ENCODE assay signal across 8 cellular contexts in the genomic region with DNA sequence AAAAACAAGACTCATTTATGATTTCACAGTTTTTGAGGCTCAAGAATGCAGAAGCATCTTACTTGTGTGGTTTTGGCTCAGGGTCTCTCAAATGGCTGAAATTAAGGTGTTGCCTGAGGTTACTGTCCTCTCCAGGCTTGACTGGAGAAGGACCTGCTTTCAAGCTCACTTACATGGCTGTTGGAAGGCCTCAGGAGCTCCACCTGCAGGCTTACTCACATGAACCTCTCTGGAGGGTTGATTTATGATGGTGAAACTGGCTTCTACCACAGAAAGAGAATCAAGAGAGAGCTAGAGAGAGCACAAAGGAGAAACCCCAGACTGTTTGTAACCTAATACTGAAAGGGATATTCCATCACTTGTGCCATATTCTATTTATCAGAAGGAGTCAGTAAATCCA. TPM values are rescaled to one million over a fixed set of nuclear protein-coding genes. Genes with fewer than 3 reads are reported as not detected.
DNase-seq lines count a peak whose midpoint lies in the region; ATAC-seq lines count a peak whose summit lies in the region.

No MANE protein-coding gene starts in this region.

- no peak overlapping the region for H3K4me3 ChIP-seq in aorta (ENCODE audit: low read length in 2 of 2)

- no peak overlapping the region for H3K27ac ChIP-seq in aorta (ENCODE audit: low read depth in 1 of 2, low read length in 2 of 2)

- no peaks in the 10 kb centered on the region for H3K9me3 ChIP-seq in aorta (ENCODE audit: control insufficient read depth, low read length)

- peak; percentile 61 for ATAC-seq in GM21529 (IDR thresholded peaks at IDR 0.05; ENCODE audit: unreplicated experiment)
- ATAC-seq in esophagus mucosa = peak; percentile 47
- ATAC-seq in HG03039 (IDR thresholded peaks at IDR 0.05; ENCODE audit: unreplicated experiment) = no peak
- no peak for ATAC-seq in aorta (ENCODE audit: low FRiP score)

- no peaks in the 10 kb centered on the region for H3K36me3 ChIP-seq in aorta (ENCODE audit: control insufficient read depth in 1 of 2, insufficient read depth in 2 of 2, low read length in 1 of 2)

- peaks cover 0 to 3% of the 10 kb centered on the region in 2 donors for H3K27me3 ChIP-seq in aorta (ENCODE audit: control insufficient read depth in 1 of 2, insufficient read depth in 2 of 2, low read length in 1 of 2)

- DNase-seq in Daoy (ENCODE audit: low read depth) = peak; percentile 36
- DNase-seq in NCI-H2081 (lab: John Stamatoyannopoulos, UW) = peak; percentile 5 to 47
- DNase-seq in NCI-H2196 (lab: John Stamatoyannopoulos, UW; ENCODE audit: unreplicated experiment) = no peak
- DNase-seq in aorta = no peak
- no peak for DNase-seq in NK-92 treated with Interleukin-12 subunit alpha and Interleukin-12 subunit beta, amount 100 ng/mL, for 24 hours (lab: John Stamatoyannopoulos, UW)

- intact Hi-C loops in aorta (cut with DNase I) = no loop called here

- H3K4me1 ChIP-seq in aorta (ENCODE audit: control insufficient read depth in 1 of 2, insufficient read depth in 2 of 2, low read length in 2 of 2) = no peaks in the 10 kb centered on the region

RNA-seq across cellular contexts. Expression of gene KCNK2, which starts 6.2 kb away (rescaled TPM):
- total RNA-seq in Daoy (2014; rRNA removed; shearing (Covaris generic)) = 0.80 and 1.3 TPM in 2 replicates
- total RNA-seq in esophagus mucosa = 0.08 TPM
- 10 to 100 TPM in 1 of 2 donors, 1 to 10 TPM in 1; 4.8 to 16.7 TPM for total RNA-seq in aorta
- 1 to 10 TPM in 1 of 2 donors, not detected in 1; 2.5 TPM for polyA plus RNA-seq in aorta

Comparison
In these comparisons a context has a peak if more than half of its experiments do, and no peak if none do; other contexts are left out.
1. DNase-seq: peak in Daoy (single experiment) and NCI-H2081 (2 of 2); none in NCI-H2196 (single experiment), aorta (0 of 2) and NK-92 treated with Interleukin-12 subunit alpha and Interleukin-12 subunit beta, amount 100 ng/mL, for 24 hours (single experiment).
2. ATAC-seq: peak in GM21529 (single experiment) and esophagus mucosa (single experiment); none in HG03039 (single experiment) and aorta (single experiment).